1 cellular context compared by ENCODE assay signal in genomic region chr17:46001390-46002310, GRCh38.
A peak's percentile ranks its signal among the peaks of the same experiment; 100 is the strongest.
TF ChIP-seq lines count a peak whose summit lies in the region.

No MANE protein-coding gene starts in this region.

TF ChIP-seq in HepG2, 621 proteins besides CTCF, POLR2A, EP300 and RAD21 (continued from another document and continues in another):
- TF ChIP-seq HCFC1 (IDR thresholded peaks at IDR 0.05; ENCODE audit: low read depth, low read length) (no peak), CHCHD3 (CRISPR knock-in tag; IDR thresholded peaks at IDR 0.05) (no peak), CERS6 (CRISPR knock-in tag; IDR thresholded peaks at IDR 0.05) (no peak), TFE3 (CRISPR knock-in tag; IDR thresholded peaks at IDR 0.05) (no peak), ZBTB42 (CRISPR knock-in tag; IDR thresholded peaks at IDR 0.05) (no peak), GRHL1 (CRISPR knock-in tag; conservative IDR thresholded peaks at IDR 0.05) (no peak), HOXA9 (CRISPR knock-in tag; IDR thresholded peaks at IDR 0.05; ENCODE audit: borderline replicate concordance) (no peak), CC2D1A (CRISPR knock-in tag; IDR thresholded peaks at IDR 0.05) (no peak), MIXL1 (CRISPR knock-in tag; IDR thresholded peaks at IDR 0.05) (no peak), TERF1 (CRISPR knock-in tag; IDR thresholded peaks at IDR 0.05) (no peak), SPEN (CRISPR knock-in tag; IDR thresholded peaks at IDR 0.05; ENCODE audit: low read depth) (no peak), ZBTB26 (CRISPR knock-in tag; IDR thresholded peaks at IDR 0.05; ENCODE audit: borderline replicate concordance) (no peak), ETV6 (CRISPR knock-in tag; conservative IDR thresholded peaks at IDR 0.05) (no peak), ZBTB38 (CRISPR knock-in tag; IDR thresholded peaks at IDR 0.05) (no peak), PPARG (CRISPR knock-in tag; conservative IDR thresholded peaks at IDR 0.05) (no peak), MXD3 (CRISPR knock-in tag; IDR thresholded peaks at IDR 0.05) (no peak), GLMP (CRISPR knock-in tag; IDR thresholded peaks at IDR 0.05; ENCODE audit: borderline replicate concordance) (no peak), MAZ (IDR thresholded peaks at IDR 0.05; ENCODE audit: borderline replicate concordance, low read depth, low read length) (no peak), MAZ (CRISPR knock-in tag; IDR thresholded peaks at IDR 0.05; ENCODE audit: low read depth) (no peak), ZBTB1 (CRISPR knock-in tag; IDR thresholded peaks at IDR 0.05; ENCODE audit: borderline replicate concordance) (no peak), MAX (IDR thresholded peaks at IDR 0.05) (peak; percentile 39), ZNF501 (CRISPR knock-in tag; IDR thresholded peaks at IDR 0.05) (no peak), ISX (CRISPR knock-in tag; conservative IDR thresholded peaks at IDR 0.05) (no peak), AFF4 (CRISPR knock-in tag; IDR thresholded peaks at IDR 0.05) (no peak), FOSL2 (CRISPR knock-in tag; IDR thresholded peaks at IDR 0.05) (no peak), ZNF891 (CRISPR knock-in tag; IDR thresholded peaks at IDR 0.05) (0 out of 2 replicates have a peak, but pooled peaks have one; percentile 73), ZHX1 (CRISPR knock-in tag; IDR thresholded peaks at IDR 0.05; ENCODE audit: low read depth) (no peak), SNAPC2 (CRISPR knock-in tag; IDR thresholded peaks at IDR 0.05) (no peak), ZNF431 (CRISPR knock-in tag; IDR thresholded peaks at IDR 0.05; ENCODE audit: borderline replicate concordance, low read depth) (0 out of 2 replicates have a peak, but pooled peaks have one; percentile 23), ISL2 (CRISPR knock-in tag; IDR thresholded peaks at IDR 0.05) (no peak), MAFF (IDR thresholded peaks at IDR 0.05; ENCODE audit: low read depth, low read length) (no peak), RORA (CRISPR knock-in tag; IDR thresholded peaks at IDR 0.05) (no peak), GABPA (IDR thresholded peaks at IDR 0.05; ENCODE audit: low read depth, low read length) (no peak), GABPA (CRISPR knock-in tag; IDR thresholded peaks at IDR 0.05; ENCODE audit: low read depth) (no peak), EED (CRISPR knock-in tag; IDR thresholded peaks at IDR 0.05) (no peak), ZNF280B (CRISPR knock-in tag; IDR thresholded peaks at IDR 0.05; ENCODE audit: borderline replicate concordance) (peak; percentile 74), CSRNP2 (CRISPR knock-in tag; conservative IDR thresholded peaks at IDR 0.05; ENCODE audit: low read depth) (no peak), KAT2B (IDR thresholded peaks at IDR 0.05; ENCODE audit: borderline replicate concordance, low read depth, low read length) (no peak), PLSCR1 (CRISPR knock-in tag; IDR thresholded peaks at IDR 0.05; ENCODE audit: borderline replicate concordance) (no peak), ZNF598 (CRISPR knock-in tag; IDR thresholded peaks at IDR 0.05; ENCODE audit: borderline replicate concordance) (0 out of 2 replicates have a peak, but pooled peaks have one; percentile 41), CENPT (CRISPR knock-in tag; IDR thresholded peaks at IDR 0.05; ENCODE audit: low read depth) (no peak), ZSCAN21 (CRISPR knock-in tag; IDR thresholded peaks at IDR 0.05; ENCODE audit: borderline replicate concordance) (0 out of 2 replicates have a peak, but pooled peaks have one; percentile 17), POGZ (CRISPR knock-in tag; IDR thresholded peaks at IDR 0.05) (peak; percentile 45; the same call in 1 of the 2 replicates), NR2F6 (IDR thresholded peaks at IDR 0.05) (no peak), NR2F6 (CRISPR knock-in tag; IDR thresholded peaks at IDR 0.05) (no peak)
